8 cellular contexts compared by ENCODE assay signal in the genomic region with DNA sequence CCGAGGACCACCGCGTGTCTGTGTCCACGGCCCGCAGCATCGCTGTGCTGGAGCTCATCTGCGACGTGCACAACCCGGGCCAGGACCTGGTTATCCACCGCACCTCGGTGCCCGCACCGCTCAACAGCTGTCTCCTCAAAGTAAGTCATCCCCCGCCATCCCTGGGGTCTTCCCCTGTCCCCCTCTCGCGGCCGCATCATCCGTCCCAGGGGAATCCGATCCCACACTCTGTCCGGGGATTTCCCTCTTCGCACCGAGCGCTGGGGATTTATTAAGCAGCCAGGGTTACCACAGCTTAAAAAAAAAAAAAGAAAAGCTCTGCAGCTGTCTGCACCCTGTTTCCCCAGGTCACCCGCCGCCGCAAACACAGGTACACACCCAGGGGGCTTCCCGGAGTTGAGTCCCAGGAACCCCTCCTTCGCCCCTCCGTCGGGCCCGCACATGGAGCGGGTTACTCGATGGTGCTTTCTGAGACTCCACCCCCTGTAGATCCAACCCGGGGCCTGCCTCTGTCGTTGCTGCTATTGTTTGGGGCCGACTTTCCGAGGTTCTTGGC. TPM values are rescaled to one million over a fixed set of nuclear protein-coding genes. Genes with fewer than 3 reads are reported as not detected.
DNase-seq lines count a peak whose midpoint lies in the region; FAIRE-seq and TF ChIP-seq lines count a peak whose summit lies in the region.

No MANE protein-coding gene starts in this region.

- H3K4me1 Mint-ChIP-seq in neural crest cell = peaks cover 42% of the 10 kb centered on the region

- H3K36me3 ChIP-seq in esophagus (ENCODE audit: control insufficient read depth in 2 of 2, insufficient read depth in 2 of 2, low read length in 1 of 2) (no peaks in the 10 kb centered on the region), thyroid gland (no peaks in the 10 kb centered on the region)

- TF ChIP-seq CTCF in GM12864 (IDR thresholded peaks at IDR 0.05; ENCODE audit: low read depth, low read length, missing control alignments) (no peak), HFF-Myc (IDR thresholded peaks at IDR 0.05; ENCODE audit: low read depth, low read length, missing control alignments) (no peak), neural crest cell (conservative IDR thresholded peaks at IDR 0.05) (no peak), thyroid gland (IDR thresholded peaks at IDR 0.05) (no peak)

- DNase-seq in GM12864 (ENCODE audit: low read depth) = no peak
- no peak for DNase-seq in HFF-Myc (ENCODE audit: extremely low read depth, low read depth)
- peak; percentile 43 for DNase-seq in NCI-H2227 (lab: John Stamatoyannopoulos, UW; ENCODE audit: unreplicated experiment)
- DNase-seq in activated CD8-positive, alpha-beta memory T cell treated with anti-CD3 and anti-CD28 coated beads, Interleukin-2, amount 50 U/mL, for 48 hours = peak; percentile 73
- peak; percentile 41 for DNase-seq in neural crest cell (ENCODE audit: low read depth, low spot score)
- peak; percentile 9 to 16 for DNase-seq in thyroid gland
- no peak for DNase-seq in H54 (ENCODE audit: insufficient read length, low spot score)

- H3K9me3 ChIP-seq in esophagus (ENCODE audit: control insufficient read depth in 2 of 2, insufficient read depth in 1 of 2, low read depth in 1 of 2, low read length in 1 of 2) (no peaks in the 10 kb centered on the region), thyroid gland (no peaks in the 10 kb centered on the region)

- H3K9me3 Mint-ChIP-seq in neural crest cell = no peaks in the 10 kb centered on the region

- peak overlapping the region; percentile 95 for H3K27ac Mint-ChIP-seq in neural crest cell (ENCODE audit: unreplicated experiment)

- no peak for TF ChIP-seq POLR2A in thyroid gland (IDR thresholded peaks at IDR 0.05)
- TF ChIP-seq POLR2A in H54 (IDR thresholded peaks at IDR 0.05; ENCODE audit: low read depth, low read length) = no peak

- H3K4me3 Mint-ChIP-seq in neural crest cell = peak overlapping the region; percentile 93

- no peak for FAIRE-seq in H54 (lab: Jason Lieb, UNC)

- 1% methylated on average over 37 of the region's 37 CpGs for WGBS in esophagus, 2 donors
- WGBS in thyroid gland, 2 donors = 1% methylated on average over 14 to 37 of the region's 37 CpGs

- no peaks in the 10 kb centered on the region for H3K4me1 ChIP-seq in esophagus (ENCODE audit: control insufficient read depth in 2 of 2, insufficient read depth in 2 of 2, low read length in 1 of 2)
- peaks cover 33% of the 10 kb centered on the region in 2 donors for H3K4me1 ChIP-seq in thyroid gland

- H3K27me3 Mint-ChIP-seq in neural crest cell (ENCODE audit: low read depth) = no peaks in the 10 kb centered on the region

- intact Hi-C loops in thyroid gland (cut with DNase I) = loop anchor here (5.0 to 10.0 kb wide), 2 partner anchors 94 to 206 kb away; a partner anchor contains a TSS

- peak overlapping the region; percentile 96 to 98 for H3K27ac ChIP-seq in esophagus (ENCODE audit: low read depth in 2 of 2, low read length in 1 of 2)
- H3K27ac ChIP-seq in thyroid gland = peak overlapping the region in 2 of 3 donors; percentile 94 to 95

- H3K36me3 Mint-ChIP-seq in neural crest cell (ENCODE audit: low read depth) = peaks cover 10% of the 10 kb centered on the region

- H3K4me3 ChIP-seq in GM12864 (ENCODE audit: low read depth, low read length) = peak overlapping the region; percentile 91
- H3K4me3 ChIP-seq in HFF-Myc (replicated peaks; ENCODE audit: low read depth, low read length) = peak overlapping the region; percentile 96
- H3K4me3 ChIP-seq in esophagus (ENCODE audit: low read depth in 1 of 2, low read length in 2 of 2) = peak overlapping the region; percentile 78 to 97
- H3K4me3 ChIP-seq in thyroid gland (replicated peaks in 1 of 3) = peak overlapping the region; percentile 58 to 98 (median 97)

- no peaks in the 10 kb centered on the region for H3K27me3 ChIP-seq in esophagus (ENCODE audit: control insufficient read depth in 1 of 2, insufficient read depth in 2 of 2, low read length in 2 of 2)
- no peaks in the 10 kb centered on the region for H3K27me3 ChIP-seq in thyroid gland

RNA-seq across cellular contexts. Expression of a gene that starts 0.6 kb away (rescaled TPM):
- polyA plus RNA-seq in esophagus = 1 to 10 TPM; 2.1 to 3.8 TPM
- 41.7 and 41.9 TPM in 2 replicates for total RNA-seq in neural crest cell
- total RNA-seq in thyroid gland = 10 to 100 TPM; 20.5 to 25.0 (median 22.1) TPM

RNA-seq across cellular contexts. Expression of a gene that starts 1.1 kb away (rescaled TPM):
- 1 to 10 TPM; 6.6 to 8.0 TPM for polyA plus RNA-seq in esophagus
- 20.9 and 24.3 TPM in 2 replicates for total RNA-seq in neural crest cell
- total RNA-seq in thyroid gland = 10 to 100 TPM; 33.4 to 44.1 (median 36.0) TPM

Comparison
In these comparisons a context has a peak if more than half of its experiments do, and no peak if none do; other contexts are left out.
1. DNase-seq: peak in NCI-H2227 (single experiment), activated CD8-positive, alpha-beta memory T cell treated with anti-CD3 and anti-CD28 coated beads, Interleukin-2, amount 50 U/mL, for 48 hours (single experiment), neural crest cell (single experiment) and thyroid gland (2 of 2); none in GM12864 (single experiment), HFF-Myc (single experiment) and H54 (single experiment).
2. Peak in every context shown above with its lines, with median percentiles within 50 percentile points of each other: H3K4me3 ChIP-seq.